1 cellular context compared by ENCODE assay signal in the genomic region with DNA sequence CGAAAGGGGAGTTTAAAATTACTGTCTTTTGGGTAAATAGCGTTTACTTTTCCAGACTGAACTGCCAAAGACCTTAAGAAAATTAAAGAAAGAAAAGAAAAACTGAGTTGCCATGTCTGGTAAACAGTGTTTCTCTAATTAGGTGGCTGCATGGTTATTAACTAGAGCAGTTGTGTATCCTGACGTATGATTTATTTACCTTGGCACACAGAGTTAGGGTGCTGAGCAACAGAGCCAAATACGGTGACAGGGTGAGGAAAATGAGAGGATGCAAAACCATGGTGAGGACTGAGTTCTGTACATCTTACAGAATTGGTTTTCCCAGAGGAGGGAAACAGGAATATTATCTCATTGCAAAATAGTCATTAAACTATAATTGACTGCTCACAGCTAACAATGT.
TF ChIP-seq lines count a peak whose summit lies in the region.

No MANE protein-coding gene starts in this region.

TF ChIP-seq in GM23338, 12 proteins besides CTCF, POLR2A, EP300 and RAD21 (continued from another document):
- TF ChIP-seq, protein P1, sequence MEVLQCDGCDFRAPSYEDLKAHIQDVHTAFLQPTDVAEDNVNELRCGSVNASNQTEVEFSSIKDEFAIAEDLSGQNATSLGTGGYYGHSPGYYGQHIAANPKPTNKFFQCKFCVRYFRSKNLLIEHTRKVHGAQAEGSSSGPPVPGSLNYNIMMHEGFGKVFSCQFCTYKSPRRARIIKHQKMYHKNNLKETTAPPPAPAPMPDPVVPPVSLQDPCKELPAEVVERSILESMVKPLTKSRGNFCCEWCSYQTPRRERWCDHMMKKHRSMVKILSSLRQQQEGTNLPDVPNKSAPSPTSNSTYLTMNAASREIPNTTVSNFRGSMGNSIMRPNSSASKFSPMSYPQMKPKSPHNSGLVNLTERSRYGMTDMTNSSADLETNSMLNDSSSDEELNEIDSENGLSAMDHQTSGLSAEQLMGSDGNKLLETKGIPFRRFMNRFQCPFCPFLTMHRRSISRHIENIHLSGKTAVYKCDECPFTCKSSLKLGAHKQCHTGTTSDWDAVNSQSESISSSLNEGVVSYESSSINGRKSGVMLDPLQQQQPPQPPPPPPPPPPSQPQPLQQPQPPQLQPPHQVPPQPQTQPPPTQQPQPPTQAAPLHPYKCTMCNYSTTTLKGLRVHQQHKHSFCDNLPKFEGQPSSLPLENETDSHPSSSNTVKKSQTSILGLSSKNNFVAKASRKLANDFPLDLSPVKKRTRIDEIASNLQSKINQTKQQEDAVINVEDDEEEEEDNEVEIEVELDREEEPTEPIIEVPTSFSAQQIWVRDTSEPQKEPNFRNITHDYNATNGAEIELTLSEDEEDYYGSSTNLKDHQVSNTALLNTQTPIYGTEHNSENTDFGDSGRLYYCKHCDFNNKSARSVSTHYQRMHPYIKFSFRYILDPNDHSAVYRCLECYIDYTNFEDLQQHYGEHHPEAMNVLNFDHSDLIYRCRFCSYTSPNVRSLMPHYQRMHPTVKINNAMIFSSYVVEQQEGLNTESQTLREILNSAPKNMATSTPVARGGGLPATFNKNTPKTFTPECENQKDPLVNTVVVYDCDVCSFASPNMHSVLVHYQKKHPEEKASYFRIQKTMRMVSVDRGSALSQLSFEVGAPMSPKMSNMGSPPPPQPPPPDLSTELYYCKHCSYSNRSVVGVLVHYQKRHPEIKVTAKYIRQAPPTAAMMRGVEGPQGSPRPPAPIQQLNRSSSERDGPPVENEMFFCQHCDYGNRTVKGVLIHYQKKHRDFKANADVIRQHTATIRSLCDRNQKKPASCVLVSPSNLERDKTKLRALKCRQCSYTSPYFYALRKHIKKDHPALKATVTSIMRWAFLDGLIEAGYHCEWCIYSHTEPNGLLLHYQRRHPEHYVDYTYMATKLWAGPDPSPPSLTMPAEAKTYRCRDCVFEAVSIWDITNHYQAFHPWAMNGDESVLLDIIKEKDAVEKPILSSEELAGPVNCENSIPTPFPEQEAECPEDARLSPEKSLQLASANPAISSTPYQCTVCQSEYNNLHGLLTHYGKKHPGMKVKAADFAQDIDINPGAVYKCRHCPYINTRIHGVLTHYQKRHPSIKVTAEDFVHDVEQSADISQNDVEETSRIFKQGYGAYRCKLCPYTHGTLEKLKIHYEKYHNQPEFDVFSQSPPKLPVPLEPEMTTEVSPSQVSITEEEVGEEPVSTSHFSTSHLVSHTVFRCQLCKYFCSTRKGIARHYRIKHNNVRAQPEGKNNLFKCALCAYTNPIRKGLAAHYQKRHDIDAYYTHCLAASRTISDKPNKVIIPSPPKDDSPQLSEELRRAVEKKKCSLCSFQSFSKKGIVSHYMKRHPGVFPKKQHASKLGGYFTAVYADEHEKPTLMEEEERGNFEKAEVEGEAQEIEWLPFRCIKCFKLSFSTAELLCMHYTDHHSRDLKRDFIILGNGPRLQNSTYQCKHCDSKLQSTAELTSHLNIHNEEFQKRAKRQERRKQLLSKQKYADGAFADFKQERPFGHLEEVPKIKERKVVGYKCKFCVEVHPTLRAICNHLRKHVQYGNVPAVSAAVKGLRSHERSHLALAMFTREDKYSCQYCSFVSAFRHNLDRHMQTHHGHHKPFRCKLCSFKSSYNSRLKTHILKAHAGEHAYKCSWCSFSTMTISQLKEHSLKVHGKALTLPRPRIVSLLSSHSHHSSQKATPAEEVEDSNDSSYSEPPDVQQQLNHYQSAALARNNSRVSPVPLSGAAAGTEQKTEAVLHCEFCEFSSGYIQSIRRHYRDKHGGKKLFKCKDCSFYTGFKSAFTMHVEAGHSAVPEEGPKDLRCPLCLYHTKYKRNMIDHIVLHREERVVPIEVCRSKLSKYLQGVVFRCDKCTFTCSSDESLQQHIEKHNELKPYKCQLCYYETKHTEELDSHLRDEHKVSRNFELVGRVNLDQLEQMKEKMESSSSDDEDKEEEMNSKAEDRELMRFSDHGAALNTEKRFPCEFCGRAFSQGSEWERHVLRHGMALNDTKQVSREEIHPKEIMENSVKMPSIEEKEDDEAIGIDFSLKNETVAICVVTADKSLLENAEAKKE (CRISPR knock-in tag; IDR thresholded peaks at IDR 0.05): no peak
- TF ChIP-seq STAT1 (IDR thresholded peaks at IDR 0.05; ENCODE audit: unreplicated experiment): no peak
TF ChIP-seq in GM23338: peak in this region for 0.
